ENCODE assay signal across 8 cellular contexts in the genomic region with DNA sequence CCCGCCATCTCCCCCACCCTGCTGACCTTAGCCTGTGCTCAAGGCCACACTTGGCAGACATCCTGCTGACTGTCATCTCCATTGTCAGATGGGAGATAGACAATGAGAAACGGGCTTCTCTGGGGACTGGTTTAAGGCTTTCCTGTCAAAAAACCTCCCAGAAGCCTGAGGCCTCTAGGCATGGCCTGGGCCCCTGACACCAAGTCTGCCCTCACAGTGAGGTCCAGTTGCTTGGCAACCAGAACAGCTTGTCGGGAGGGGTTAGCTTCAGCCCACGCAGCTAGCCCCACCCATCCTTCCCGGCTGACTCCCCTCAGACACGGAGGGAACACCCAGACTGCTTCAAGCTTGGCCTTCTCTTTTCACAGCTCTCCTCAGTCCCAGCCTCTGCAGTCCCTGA. TPM values are rescaled to one million over a fixed set of nuclear protein-coding genes. Genes with fewer than 3 reads are reported as not detected.
DNase-seq lines count a peak whose midpoint lies in the region; ATAC-seq, FAIRE-seq and TF ChIP-seq lines count a peak whose summit lies in the region.

No MANE protein-coding gene starts in this region.

- no peak overlapping the region for H3K27ac ChIP-seq in HEK293 (ENCODE audit: extremely low read depth, low read depth, low read length)
- H3K27ac ChIP-seq in kidney (ENCODE audit: low read depth in 2 of 2, low read length in 2 of 2), result peak overlapping the region; percentile 9 to 66
- H3K27ac ChIP-seq in stomach smooth muscle (ENCODE audit: low read length), result peak overlapping the region; percentile 6

- H3K4me3 Mint-ChIP-seq in brain, result peak overlapping the region; percentile 27 to 87 (median 39)

- no peak for ATAC-seq in HG03342 (IDR thresholded peaks at IDR 0.05; ENCODE audit: unreplicated experiment)
- no peak for ATAC-seq in HG02981 (IDR thresholded peaks at IDR 0.05; ENCODE audit: unreplicated experiment)

- peak overlapping the region in 4 of 5 experiments; percentile 91 to 99 (median 96) for H3K27ac Mint-ChIP-seq in brain

- no peaks in the 10 kb centered on the region for H3K9me3 ChIP-seq in HEK293 (ENCODE audit: control insufficient read depth, insufficient read depth, low read depth, low read length)
- H3K9me3 ChIP-seq in kidney (ENCODE audit: control insufficient read depth in 1 of 2, low read length in 2 of 2), result no peaks in the 10 kb centered on the region
- no peaks in the 10 kb centered on the region for H3K9me3 ChIP-seq in stomach smooth muscle (ENCODE audit: control insufficient read depth in 2 of 2, low read length in 2 of 2)

- H3K36me3 ChIP-seq in HEK293 (ENCODE audit: control insufficient read depth in 2 of 2, insufficient read depth in 1 of 2, low read length in 2 of 2), result no peaks in the 10 kb centered on the region
- H3K36me3 ChIP-seq in kidney (ENCODE audit: control insufficient read depth in 1 of 2, insufficient read depth in 2 of 2, low read length in 2 of 2), result no peaks in the 10 kb centered on the region
- H3K36me3 ChIP-seq in stomach smooth muscle (ENCODE audit: control insufficient read depth in 2 of 2, insufficient read depth in 2 of 2, low read length in 2 of 2), result no peaks in the 10 kb centered on the region

- POLR2A ChIA-PET in HEK293 (lab: Yijun Ruan, JAX) (no interaction called here), HEK293T (lab: Yijun Ruan, JAX) (no interaction called here)

- H3K4me3 ChIP-seq in HEK293 (ENCODE audit: low read depth, low read length) (no peak overlapping the region), kidney (ENCODE audit: low read length in 2 of 2) (no peak overlapping the region), stomach smooth muscle (ENCODE audit: low read length in 2 of 2) (no peak overlapping the region)

- no peaks in the 10 kb centered on the region for H3K9me3 Mint-ChIP-seq in brain

- H3K36me3 Mint-ChIP-seq in brain, result no peaks in the 10 kb centered on the region

- FAIRE-seq in kidney (lab: Jason Lieb, UNC), result no peak

- peaks cover 45% of the 10 kb centered on the region for H3K27me3 Mint-ChIP-seq in brain

- H3K4me1 ChIP-seq in HEK293 (ENCODE audit: control insufficient read depth, insufficient read depth, low read length) (peaks cover 2% of the 10 kb centered on the region; the same call in 1 of the 2 replicates), kidney (ENCODE audit: control insufficient read depth in 1 of 2, insufficient read depth in 1 of 2, low read depth in 1 of 2, low read length in 2 of 2) (peaks cover 36 to 38% of the 10 kb centered on the region in 2 donors), stomach smooth muscle (ENCODE audit: control insufficient read depth, insufficient read depth, low read length) (peaks cover 14% of the 10 kb centered on the region)

- H3K4me1 Mint-ChIP-seq in brain, result peaks cover 92% of the 10 kb centered on the region

- peaks cover 0 to 3% of the 10 kb centered on the region in 2 donors for H3K27me3 ChIP-seq in stomach smooth muscle (ENCODE audit: control insufficient read depth in 1 of 2, insufficient read depth in 2 of 2, low read length in 2 of 2)

- DNase-seq in kidney, result peak; percentile 95
- DNase-seq in T-helper 1 cell, result no peak
- DNase-seq in HEK293T (ENCODE audit: extremely low spot score), result no peak

- TF ChIP-seq CTCF in HEK293 (tag by site-specific recombination; IDR thresholded peaks at IDR 0.05), result no peak
- no peak for TF ChIP-seq CTCF in brain (conservative IDR thresholded peaks at IDR 0.05)
- no peak for TF ChIP-seq CTCF in kidney (IDR thresholded peaks at IDR 0.05; ENCODE audit: borderline replicate concordance, extremely low read depth, insufficient read depth)

- CTCF ChIA-PET in HEK293 (lab: Yijun Ruan, JAX), result interaction anchor here (0.8 to 1.5 kb wide), 2 partner anchors 15 to 90 kb away, joined by 4 to 7 read pairs; no protein-coding TSS in a partner anchor
- CTCF ChIA-PET in HEK293T (lab: Yijun Ruan, JAX), result no interaction called here

- intact Hi-C loops in kidney (cut with DNase I), result no loop called here

- H3K9ac ChIP-seq in kidney (ENCODE audit: low read length in 2 of 2), result peak overlapping the region in 1 of 2 donors; percentile 30
- H3K9ac ChIP-seq in stomach smooth muscle (ENCODE audit: low read length in 2 of 2), result peak overlapping the region in 1 of 2 donors; percentile 7

TF ChIP-seq in HEK293, 187 proteins besides CTCF, POLR2A, EP300 and RAD21:
- no peak for TF ChIP-seq ZNF16 (tag by site-specific recombination; IDR thresholded peaks at IDR 0.05; ENCODE audit: low read depth)
- TF ChIP-seq ZFHX2 (tag by site-specific recombination; conservative IDR thresholded peaks at IDR 0.05), result peak; percentile 43
- TF ChIP-seq ZXDB (tag by site-specific recombination; IDR thresholded peaks at IDR 0.05), result no peak
- peak; percentile 54 for TF ChIP-seq KLF1 (tag by site-specific recombination; IDR thresholded peaks at IDR 0.05)
- 0 out of 2 replicates have a peak, but pooled peaks have one; percentile 14 for TF ChIP-seq EGR2 (tag by site-specific recombination; IDR thresholded peaks at IDR 0.05; ENCODE audit: low read depth)
- TF ChIP-seq ZEB2 (tag by site-specific recombination; IDR thresholded peaks at IDR 0.05), result no peak
- TF ChIP-seq ZNF341 (tag by site-specific recombination; IDR thresholded peaks at IDR 0.05; ENCODE audit: low read depth), result peak; percentile 61

TF ChIP-seq in HEK293T, 16 proteins besides CTCF, POLR2A, EP300 and RAD21:
- TF ChIP-seq LEF1 (IDR thresholded peaks at IDR 0.05; ENCODE audit: borderline replicate concordance), result no peak
- no peak for TF ChIP-seq L3MBTL2 (conservative IDR thresholded peaks at IDR 0.05)
- TF ChIP-seq TARDBP (IDR thresholded peaks at IDR 0.05), result no peak
- TF ChIP-seq, protein P1, sequence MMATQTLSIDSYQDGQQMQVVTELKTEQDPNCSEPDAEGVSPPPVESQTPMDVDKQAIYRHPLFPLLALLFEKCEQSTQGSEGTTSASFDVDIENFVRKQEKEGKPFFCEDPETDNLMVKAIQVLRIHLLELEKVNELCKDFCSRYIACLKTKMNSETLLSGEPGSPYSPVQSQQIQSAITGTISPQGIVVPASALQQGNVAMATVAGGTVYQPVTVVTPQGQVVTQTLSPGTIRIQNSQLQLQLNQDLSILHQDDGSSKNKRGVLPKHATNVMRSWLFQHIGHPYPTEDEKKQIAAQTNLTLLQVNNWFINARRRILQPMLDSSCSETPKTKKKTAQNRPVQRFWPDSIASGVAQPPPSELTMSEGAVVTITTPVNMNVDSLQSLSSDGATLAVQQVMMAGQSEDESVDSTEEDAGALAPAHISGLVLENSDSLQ (IDR thresholded peaks at IDR 0.05), result no peak
- no peak for TF ChIP-seq BHLHE40 (IDR thresholded peaks at IDR 0.05; ENCODE audit: borderline replicate concordance)
- no peak for TF ChIP-seq ELF4 (IDR thresholded peaks at IDR 0.05)
- TF ChIP-seq FOXK2 (IDR thresholded peaks at IDR 0.05), result no peak
- TF ChIP-seq CTBP1 (IDR thresholded peaks at IDR 0.05; ENCODE audit: borderline replicate concordance), result no peak
- no peak for TF ChIP-seq NFRKB (IDR thresholded peaks at IDR 0.05)

RNA-seq across cellular contexts. Expression of gene PLEKHA6, which starts 11.0 kb away (rescaled TPM):
- polyA plus RNA-seq in brain (ENCODE audit: insufficient read depth, low read depth, low replicate concordance) (27.8 TPM), kidney (ENCODE audit: insufficient read depth, low read depth, low replicate concordance) (17.5 TPM)
- total RNA-seq in kidney, result 65.1 TPM
